Comparison of ENCODE assay signal across 11 cellular contexts in the genomic region with DNA sequence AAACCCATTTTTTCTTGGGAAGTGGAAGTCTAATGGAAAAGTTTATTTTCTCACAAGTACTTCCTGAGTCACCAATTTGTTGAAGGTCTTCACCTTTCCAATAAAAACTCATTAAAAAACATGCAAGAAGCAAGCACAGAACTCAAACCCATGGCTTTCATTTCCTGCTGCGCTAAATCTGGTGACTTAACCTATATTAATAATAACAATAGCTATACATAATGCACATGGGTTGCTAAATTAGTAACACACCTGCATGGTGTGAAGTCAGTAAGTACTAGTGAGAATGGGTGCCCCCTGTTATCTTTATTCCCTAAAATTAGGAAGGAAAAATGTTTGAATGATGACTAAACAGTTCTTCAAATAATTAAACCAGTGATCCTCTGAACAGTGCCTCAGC. TPM values are rescaled to one million over a fixed set of nuclear protein-coding genes. Genes with fewer than 3 reads are reported as not detected.
DNase-seq lines count a peak whose midpoint lies in the region; ATAC-seq and TF ChIP-seq lines count a peak whose summit lies in the region.
"Had no signal": no experiment of that assay in that cellular context is flagged by ENCODE, and none has a peak within 500 bp of the region (broad histone marks: within the 10 kb centered on the region; RNA-seq: fewer than 3 reads in every experiment).

No MANE protein-coding gene starts in this region.

- no peaks in the 10 kb centered on the region for H3K9me3 Mint-ChIP-seq in effector memory CD8-positive, alpha-beta T cell

- peaks cover 28% of the 10 kb centered on the region for H3K4me1 ChIP-seq in GM23248 (ENCODE audit: insufficient read depth)
- H3K4me1 ChIP-seq in PC-3 (ENCODE audit: insufficient read depth, low read length), result peaks cover 38% of the 10 kb centered on the region

- no peak overlapping the region for H3K9ac ChIP-seq in GM23248
- no peak overlapping the region for H3K9ac ChIP-seq in PC-3 (ENCODE audit: low read length)

- no peaks in the 10 kb centered on the region for H3K27me3 Mint-ChIP-seq in effector memory CD8-positive, alpha-beta T cell

- CTCF ChIA-PET in PC-3 (lab: Charles Lee), result no interaction called here

- BruUV-seq in PC-3 (replicated peaks; lab: Mats Ljungman, UMichigan), result no TSS peak

- H3K79me2 ChIP-seq in GM23248 (ENCODE audit: insufficient read depth) (peaks cover 83% of the 10 kb centered on the region), PC-3 (ENCODE audit: low read length) (peaks cover 83% of the 10 kb centered on the region)

- H4K20me1 ChIP-seq in GM23248 (ENCODE audit: insufficient read depth), result peaks cover 5% of the 10 kb centered on the region; the same call in 1 of the 2 replicates
- peaks cover 37% of the 10 kb centered on the region for H4K20me1 ChIP-seq in PC-3 (ENCODE audit: low read length)

- H3K4me2 ChIP-seq in GM23248 (ENCODE audit: unreplicated experiment), result no peak overlapping the region
- peak overlapping the region; percentile 12; the same call in 1 of the 2 replicates for H3K4me2 ChIP-seq in PC-3 (ENCODE audit: low read length)

- no peak overlapping the region for H2AFZ ChIP-seq in GM23248
- H2AFZ ChIP-seq in PC-3 (ENCODE audit: low read length), result no peak overlapping the region

- POLR2A ChIA-PET in PC-3 (lab: Charles Lee; ENCODE audit: unreplicated experiment), result no interaction called here

- H3K36me3 Mint-ChIP-seq in effector memory CD8-positive, alpha-beta T cell (ENCODE audit: insufficient read depth), result peaks cover 91% of the 10 kb centered on the region

- H3K4me1 Mint-ChIP-seq in effector memory CD8-positive, alpha-beta T cell (ENCODE audit: low read depth in 2 of 2), result peaks cover 68 to 75% of the 10 kb centered on the region in 2 donors

- DNase-seq in GM23248 (peak; percentile 13), PC-3 (no peak), NCI-H510A (lab: John Stamatoyannopoulos, UW) (no peak), OCI-M2 (lab: John Stamatoyannopoulos, UW; ENCODE audit: unreplicated experiment) (no peak), GM19240 (ENCODE audit: insufficient read length, low spot score) (no peak)
- no peak for DNase-seq in effector memory CD8-positive, alpha-beta T cell
- DNase-seq: NCI-H1105 had no signal

- H3K4me3 ChIP-seq in GM23248 (no peak overlapping the region), PC-3 (ENCODE audit: low read length) (no peak overlapping the region), skin epidermis (no peak overlapping the region)
- H3K4me3 ChIP-seq: mucosa of descending colon, SJSA1 had no signal

- peak overlapping the region; percentile 94 to 95 for H3K4me3 Mint-ChIP-seq in effector memory CD8-positive, alpha-beta T cell

- H3K27me3 ChIP-seq in GM23248 (replicated peaks; ENCODE audit: insufficient read depth) (no peaks in the 10 kb centered on the region), PC-3 (ENCODE audit: low read length) (no peaks in the 10 kb centered on the region)
- H3K27me3 ChIP-seq: SJSA1 had no signal

- in situ Hi-C loops in GM23248 (cut with MboI), result no loop called here

- no peak for ATAC-seq in PC-3
- ATAC-seq in effector memory CD8-positive, alpha-beta T cell (replicated peaks), result no peak

- H3F3A ChIP-seq in GM23248 (ENCODE audit: insufficient read depth) (peaks cover 25% of the 10 kb centered on the region), PC-3 (ENCODE audit: low read length, unreplicated experiment) (no peaks in the 10 kb centered on the region)

- H3K9me3 ChIP-seq in GM23248 (ENCODE audit: low read depth) (no peaks in the 10 kb centered on the region), PC-3 (ENCODE audit: low read length) (no peaks in the 10 kb centered on the region)
- H3K9me3 ChIP-seq: mucosa of descending colon, SJSA1 had no signal

- 100% methylated on average over 1 of the region's 1 CpG for WGBS in GM23248 (ENCODE audit: low coverage in 1 of 2, low lambda C conversion rate in 2 of 2, missing lambda C conversion rate in 2 of 2), 2 experiments

- H3K9me2 ChIP-seq in GM23248 (ENCODE audit: insufficient read depth) (no peaks in the 10 kb centered on the region), PC-3 (replicated peaks; ENCODE audit: low read length) (no peaks in the 10 kb centered on the region)

- peak overlapping the region; percentile 98 to 100 for H3K27ac Mint-ChIP-seq in effector memory CD8-positive, alpha-beta T cell

- intact Hi-C loops in PC-3 (cut with micrococcal nuclease), result loop anchor here (5.0 kb wide), 1 partner anchor 42 kb away; no protein-coding TSS in a partner anchor

- no peak overlapping the region for H3K27ac ChIP-seq in GM23248
- no peak overlapping the region for H3K27ac ChIP-seq in PC-3 (ENCODE audit: low read length)
- peak overlapping the region in 16 of 21 experiments; percentile 30 to 99 (median 90) for H3K27ac ChIP-seq in skin epidermis
- H3K27ac ChIP-seq: HL-60, SJSA1 had no signal

- TF ChIP-seq CTCF in PC-3 (conservative IDR thresholded peaks at IDR 0.05; ENCODE audit: low read depth, low read length), result no peak

- H3K36me3 ChIP-seq in GM23248 (ENCODE audit: low read depth), result no peaks in the 10 kb centered on the region
- H3K36me3 ChIP-seq in PC-3 (ENCODE audit: low read depth, low read length), result peaks cover 3% of the 10 kb centered on the region; the same call in 1 of the 2 replicates

RNA-seq across cellular contexts. Expression of gene PPP2R5C, which starts 52.3 kb away (rescaled TPM):
- total RNA-seq in GM23248 (2014; rRNA removed; shearing (Covaris generic)), result 77.1 and 77.9 TPM in 2 replicates
- 74.4 and 76.3 TPM in 2 replicates for polyA plus RNA-seq in GM23248 (2016; fragmentation: Nextera tagmentation; extraction: Ambion mirVana)
- total RNA-seq in PC-3 (2014; rRNA removed), result 92.9 and 96.1 TPM in 2 replicates

Comparison
In these comparisons a context has a peak if more than half of its experiments do, and no peak if none do; other contexts are left out.
1. H3K27ac ChIP-seq: peak in skin epidermis (16 of 21); none in GM23248 (single experiment) and PC-3 (single experiment).